In genomic region chr13:33015791-33016323, GRCh38 we compare ENCODE assay signal across 8 cellular contexts. TPM values are rescaled to one million over a fixed set of nuclear protein-coding genes. Genes with fewer than 3 reads are reported as not detected.
A peak's percentile ranks its signal among the peaks of the same experiment; 100 is the strongest.
DNase-seq lines count a peak whose midpoint lies in the region; ATAC-seq and TF ChIP-seq lines count a peak whose summit lies in the region.

No MANE protein-coding gene starts in this region.

- H3K36me3 Mint-ChIP-seq in brain, result no peaks in the 10 kb centered on the region

- H3K4me3 Mint-ChIP-seq in brain, result peak overlapping the region; percentile 69 to 82 (median 79)

- H3K4me3 ChIP-seq in HFF-Myc (replicated peaks; ENCODE audit: low read depth, low read length) (0 out of 2 replicates have a peak overlapping the region, but pooled peaks have one; percentile 19), mucosa of descending colon (no peak overlapping the region)

- POLR2A ChIA-PET in GM10248 (lab: Yijun Ruan, JAX), result no interaction called here

- DNase-seq in GM10248 (ENCODE audit: extremely low spot score), result peak; percentile 45
- DNase-seq in HFF-Myc (ENCODE audit: extremely low read depth, low read depth), result no peak
- DNase-seq in mucosa of descending colon, result peak; percentile 25 to 73 (median 50)
- no peak for DNase-seq in anterior cingulate cortex (lab: John Stamatoyannopoulos, UW)
- no peak for DNase-seq in GDM1 (lab: John Stamatoyannopoulos, UW)
- DNase-seq in pons (ENCODE audit: low spot score), result no peak
- DNase-seq in effector CD4-positive, alpha-beta T cell, result no peak

- H3K27ac Mint-ChIP-seq in brain, result no peak overlapping the region

- no peaks in the 10 kb centered on the region for H3K9me3 ChIP-seq in mucosa of descending colon

- H3K36me3 ChIP-seq in mucosa of descending colon (ENCODE audit: low read depth), result no peaks in the 10 kb centered on the region

- peaks cover 0 to 16% (median 10%) of the 10 kb centered on the region in 5 experiments for H3K9me3 Mint-ChIP-seq in brain

- peaks cover 22% of the 10 kb centered on the region for H3K4me1 Mint-ChIP-seq in brain

- no peak for TF ChIP-seq CTCF in GM10248 (IDR thresholded peaks at IDR 0.05; ENCODE audit: control extremely low read depth, extremely low read depth, low read depth, missing control alignments)
- no peak for TF ChIP-seq CTCF in HFF-Myc (IDR thresholded peaks at IDR 0.05; ENCODE audit: low read depth, low read length, missing control alignments)
- no peak for TF ChIP-seq CTCF in brain (conservative IDR thresholded peaks at IDR 0.05)
- no peak for TF ChIP-seq CTCF in mucosa of descending colon (IDR thresholded peaks at IDR 0.05)

- intact Hi-C loops in mucosa of descending colon (cut with DNase I, micrococcal nuclease), result no loop called here

- H3K27me3 Mint-ChIP-seq in brain, result peaks cover 56% of the 10 kb centered on the region

- CTCF ChIA-PET in GM10248 (lab: Yijun Ruan, JAX), result interaction anchor here (1.8 kb wide), 1 partner anchor 15 kb away, joined by 6 read pairs; no protein-coding TSS in a partner anchor

- ATAC-seq in mucosa of descending colon, result peak; percentile 45

- peaks cover 4% of the 10 kb centered on the region for H3K4me1 ChIP-seq in mucosa of descending colon (ENCODE audit: low read depth)

RNA-seq across cellular contexts. Expression of gene KL, which starts 0.4 kb away (rescaled TPM):
- 0.19 TPM for polyA plus RNA-seq in brain (ENCODE audit: insufficient read depth, low read depth, low replicate concordance)
- total RNA-seq in mucosa of descending colon, result 1 to 10 TPM in 1 of 3 donors, under 1 TPM in 2; 0.63 to 6.0 (median 0.84) TPM

Comparison
In these comparisons a context has a peak if more than half of its experiments do, and no peak if none do; other contexts are left out.
1. DNase-seq: peak in GM10248 (single experiment) and mucosa of descending colon (3 of 3); none in HFF-Myc (single experiment), anterior cingulate cortex (0 of 58), GDM1 (single experiment), pons (single experiment) and effector CD4-positive, alpha-beta T cell (single experiment).